27 cellular contexts compared by ENCODE assay signal in the genomic region with DNA sequence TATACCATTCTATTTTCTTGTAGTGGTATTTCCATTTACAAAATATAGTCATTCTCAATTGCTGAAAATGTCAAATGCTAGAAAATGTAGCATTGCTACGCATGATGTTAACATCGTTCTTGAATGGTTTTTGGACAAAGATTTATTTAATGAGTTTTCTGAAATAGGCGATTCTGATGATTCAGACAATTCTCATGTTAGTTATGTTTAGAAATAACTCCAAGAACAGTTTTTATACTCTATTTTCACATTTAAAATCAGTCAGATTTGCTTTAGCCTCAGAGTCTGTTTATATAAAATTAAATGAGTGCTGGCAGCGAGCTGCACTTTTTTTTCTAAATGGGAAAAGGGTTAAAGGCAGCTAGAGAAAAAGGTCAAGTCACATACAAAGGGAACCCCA.
DNase-seq lines count a peak whose midpoint lies in the region; ATAC-seq and FAIRE-seq lines count a peak whose summit lies in the region.
"Had no signal": no experiment of that assay in that cellular context is flagged by ENCODE, and none has a peak within 500 bp of the region (broad histone marks: within the 10 kb centered on the region; RNA-seq: fewer than 3 reads in every experiment).

No MANE protein-coding gene starts in this region.

- no peaks in the 10 kb centered on the region for H3K79me1 ChIP-seq in neuronal stem cell (ENCODE audit: low read depth, low read length)

- peaks cover 6% of the 10 kb centered on the region for H3K9me3 Mint-ChIP-seq in stimulated activated memory B cell treated with anti-CD40 and anti-IgM and Interleukin-4, amounts not matched to agents 10 μg/mL and 1 μg/mL and 100 μg/mL, for 72 hours
- H3K9me3 Mint-ChIP-seq: CD4-positive, alpha-beta T cell had no signal

- H3K9ac ChIP-seq in neuronal stem cell (ENCODE audit: low read depth, low read length, poor library complexity): no peak overlapping the region
- H3K9ac ChIP-seq: BLaER1 treated with 17β-estradiol and CSF1 and Interleukin-3, amounts not matched to agents 10 nM and 100 nM had no signal

- ATAC-seq in stimulated activated memory B cell treated with anti-CD40 and anti-IgM and Interleukin-4, amounts not matched to agents 10 μg/mL and 1 μg/mL and 100 μg/mL, for 72 hours: no peak

- no peaks in the 10 kb centered on the region for H3K36me3 Mint-ChIP-seq in stimulated activated memory B cell treated with anti-CD40 and anti-IgM and Interleukin-4, amounts not matched to agents 10 μg/mL and 1 μg/mL and 100 μg/mL, for 72 hours
- H3K36me3 Mint-ChIP-seq: CD14-positive monocyte; CD8-positive, alpha-beta memory T cell had no signal

- no peak overlapping the region for H2BK12ac ChIP-seq in neuronal stem cell (ENCODE audit: low read length)

- H3K18ac ChIP-seq in neuronal stem cell (ENCODE audit: low read length): no peak overlapping the region

- no peaks in the 10 kb centered on the region for H3K27me3 Mint-ChIP-seq in stimulated activated memory B cell treated with anti-CD40 and anti-IgM and Interleukin-4, amounts not matched to agents 10 μg/mL and 1 μg/mL and 100 μg/mL, for 72 hours
- H3K27me3 Mint-ChIP-seq: CD4-positive, alpha-beta T cell had no signal

- no peak overlapping the region for H4K91ac ChIP-seq in neuronal stem cell (ENCODE audit: low read depth, low read length, poor library complexity)

- no peak overlapping the region for H3K4ac ChIP-seq in neuronal stem cell (ENCODE audit: low read length)

- peak overlapping the region; percentile 3 for H2AFZ ChIP-seq in ACC112 (ENCODE audit: low read length, unreplicated experiment)
- peak overlapping the region; percentile 4 for H2AFZ ChIP-seq in neuronal stem cell (ENCODE audit: low read length)

- WGBS in neuronal stem cell (ENCODE audit: extremely low coverage in 2 of 2, insufficient read length in 2 of 2, insufficient replicate concordance in 1 of 2), 2 donors: no CpG with 5 or more reads among the region's 4 CpGs

- FAIRE-seq in GM19239 (lab: Jason Lieb, UNC): no peak
- FAIRE-seq: A204.1, D721Med, GM12891, GM18507, H54 had no signal

- no peaks in the 10 kb centered on the region for H3K4me1 Mint-ChIP-seq in stimulated activated memory B cell treated with anti-CD40 and anti-IgM and Interleukin-4, amounts not matched to agents 10 μg/mL and 1 μg/mL and 100 μg/mL, for 72 hours
- H3K4me1 Mint-ChIP-seq: CD14-positive monocyte; CD8-positive, alpha-beta memory T cell had no signal

- H3K4me3 ChIP-seq in ACC112 (ENCODE audit: low read depth, low read length) (no peak overlapping the region), neuronal stem cell (ENCODE audit: low read length in 2 of 2) (no peak overlapping the region)
- H3K4me3 ChIP-seq: BLaER1 treated with 17β-estradiol and CSF1 and Interleukin-3, amounts not matched to agents 10 nM and 100 nM; HAP-1 had no signal

- H4K8ac ChIP-seq in neuronal stem cell (ENCODE audit: low read depth, low read length): no peak overlapping the region

- H3K4me1 ChIP-seq in ACC112 (ENCODE audit: control insufficient read depth, insufficient read depth, low read length, unreplicated experiment) (peaks cover 13% of the 10 kb centered on the region), neuronal stem cell (ENCODE audit: control insufficient read depth in 2 of 2, insufficient read depth in 1 of 2, low read depth in 1 of 2, low read length in 2 of 2) (no peaks in the 10 kb centered on the region)
- H3K4me1 ChIP-seq: BLaER1 treated with 17β-estradiol and CSF1 and Interleukin-3, amounts not matched to agents 10 nM and 100 nM had no signal

- DNase-seq in M059J (ENCODE audit: low read depth) (peak; percentile 2), fibroblast of peridontal ligament (ENCODE audit: extremely low read depth) (peak; percentile 75), neuronal stem cell (ENCODE audit: low spot score) (no peak), HT-29 (ENCODE audit: low spot score) (no peak), T-helper 1 cell (no peak), GM19239 (ENCODE audit: insufficient read length, low spot score) (no peak)
- DNase-seq: ACHN; AML-193; BE2C; CD4-positive, alpha-beta T cell; CD8-positive, alpha-beta memory T cell; DMS 273 treated with DMSO at 0.1 percent for 48 hours; DMS53; DMS79 treated with DMSO at 0.1 percent for 48 hours; GF-D8; GOT3 had no signal

- no peak overlapping the region for H3K14ac ChIP-seq in neuronal stem cell (ENCODE audit: low read length)

- no peak overlapping the region for H3K27ac Mint-ChIP-seq in stimulated activated memory B cell treated with anti-CD40 and anti-IgM and Interleukin-4, amounts not matched to agents 10 μg/mL and 1 μg/mL and 100 μg/mL, for 72 hours
- H3K27ac Mint-ChIP-seq: CD14-positive monocyte; CD4-positive, alpha-beta T cell; CD8-positive, alpha-beta memory T cell had no signal

- H2BK5ac ChIP-seq in neuronal stem cell (ENCODE audit: low read length): no peak overlapping the region

- no peak overlapping the region for H3K4me2 ChIP-seq in neuronal stem cell (ENCODE audit: insufficient read depth, low read length, poor library complexity, severe bottlenecking)
- H3K4me2 ChIP-seq: BLaER1 treated with 17β-estradiol and CSF1 and Interleukin-3, amounts not matched to agents 10 nM and 100 nM had no signal

- H3K27ac ChIP-seq in ACC112 (ENCODE audit: low read depth, low read length) (no peak overlapping the region), neuronal stem cell (replicated peaks; ENCODE audit: low read length) (no peak overlapping the region)
- H3K27ac ChIP-seq: 22Rv1; BLaER1 treated with 17β-estradiol and CSF1 and Interleukin-3, amounts not matched to agents 10 nM and 100 nM had no signal

- H3K27me3 ChIP-seq in ACC112 (ENCODE audit: insufficient read depth, low read length) (no peaks in the 10 kb centered on the region), neuronal stem cell (ENCODE audit: control insufficient read depth in 3 of 3, insufficient read depth in 3 of 3, low read depth in 1 of 3, low read length in 3 of 3) (no peaks in the 10 kb centered on the region)
- H3K27me3 ChIP-seq: BE2C; BLaER1 treated with 17β-estradiol and CSF1 and Interleukin-3, amounts not matched to agents 10 nM and 100 nM had no signal

- H3K79me2 ChIP-seq in ACC112 (ENCODE audit: control insufficient read depth, insufficient read depth, low read length, unreplicated experiment): no peaks in the 10 kb centered on the region

- H3K36me3 ChIP-seq in ACC112 (ENCODE audit: insufficient read depth, low read length): no peaks in the 10 kb centered on the region
- no peaks in the 10 kb centered on the region for H3K36me3 ChIP-seq in neuronal stem cell (replicated peaks in 1 of 2; ENCODE audit: control insufficient read depth in 2 of 2, insufficient read depth in 2 of 2, low read length in 2 of 2)
- H3K36me3 ChIP-seq: BE2C; BLaER1 treated with 17β-estradiol and CSF1 and Interleukin-3, amounts not matched to agents 10 nM and 100 nM; HAP-1 had no signal

- H2AK5ac ChIP-seq in neuronal stem cell (ENCODE audit: low read depth, low read length): no peak overlapping the region

- H3K23ac ChIP-seq in neuronal stem cell (ENCODE audit: low read depth, low read length, poor library complexity): no peak overlapping the region

- no peak overlapping the region for H2BK120ac ChIP-seq in neuronal stem cell (ENCODE audit: low read depth, low read length)

- no peaks in the 10 kb centered on the region for H3K9me3 ChIP-seq in neuronal stem cell (replicated peaks in 1 of 2; ENCODE audit: control insufficient read depth in 2 of 2, insufficient read depth in 1 of 2, low read depth in 1 of 2, low read length in 2 of 2)
- H3K9me3 ChIP-seq: BE2C; BLaER1 treated with 17β-estradiol and CSF1 and Interleukin-3, amounts not matched to agents 10 nM and 100 nM; HAP-1 had no signal

- H2BK15ac ChIP-seq in neuronal stem cell (ENCODE audit: low read length): no peak overlapping the region

- H3K4me3 Mint-ChIP-seq in stimulated activated memory B cell treated with anti-CD40 and anti-IgM and Interleukin-4, amounts not matched to agents 10 μg/mL and 1 μg/mL and 100 μg/mL, for 72 hours: no peak overlapping the region
- H3K4me3 Mint-ChIP-seq: CD14-positive monocyte; CD4-positive, alpha-beta T cell; CD8-positive, alpha-beta memory T cell had no signal

Comparison
In these comparisons a context has a peak if more than half of its experiments do, and no peak if none do; other contexts are left out.
1. DNase-seq: peak in M059J (single experiment) and fibroblast of peridontal ligament (single experiment); none in neuronal stem cell (single experiment), HT-29 (single experiment), T-helper 1 cell (0 of 5) and GM19239 (single experiment).